In the genomic region with DNA sequence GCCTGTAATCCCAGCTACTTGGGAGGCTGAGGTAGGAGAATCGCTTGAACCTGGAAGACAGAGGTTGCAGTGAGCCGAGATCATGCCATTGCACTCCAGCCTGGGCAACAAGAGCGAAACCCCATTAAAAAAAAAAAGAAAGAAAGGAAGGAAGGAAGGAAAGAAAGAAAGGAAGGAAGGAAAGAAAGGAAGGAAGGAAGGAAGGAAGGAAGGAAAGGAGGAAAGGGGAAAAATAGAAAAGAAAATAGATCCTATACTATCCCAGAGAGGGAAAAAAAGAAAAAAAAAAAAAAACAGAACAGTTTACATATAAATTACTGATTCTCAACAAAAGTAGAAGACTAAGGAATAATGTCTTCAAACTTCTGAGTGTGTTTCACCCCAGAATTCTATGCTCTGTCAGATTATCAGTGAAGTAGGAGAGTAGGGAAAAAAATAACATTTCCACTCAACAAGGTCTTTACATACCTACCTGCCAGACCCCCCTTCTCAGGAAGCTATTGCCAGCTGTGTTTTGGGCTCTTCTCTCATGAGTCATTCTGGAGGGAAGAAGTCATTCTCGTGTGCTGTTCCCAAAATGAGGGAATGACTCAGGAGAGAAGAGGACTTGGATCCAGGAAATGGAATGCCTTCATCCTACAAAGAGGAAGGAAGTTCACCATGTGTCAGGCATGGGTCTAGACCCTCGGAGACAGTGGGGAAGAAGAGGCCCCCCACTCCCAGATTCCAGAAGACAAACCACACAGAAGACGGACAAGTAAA, we compare ENCODE assay signal across 14 cellular contexts. TPM values are rescaled to one million over a fixed set of nuclear protein-coding genes. Genes with fewer than 3 reads are reported as not detected.
DNase-seq lines count a peak whose midpoint lies in the region; ATAC-seq, FAIRE-seq and TF ChIP-seq lines count a peak whose summit lies in the region.
"Had no signal": no experiment of that assay in that cellular context is flagged by ENCODE, and none has a peak within 500 bp of the region (broad histone marks: within the 10 kb centered on the region; RNA-seq: fewer than 3 reads in every experiment).

No MANE protein-coding gene starts in this region.

- no peaks in the 10 kb centered on the region for H3K27me3 ChIP-seq in bronchial epithelial cell (ENCODE audit: control insufficient read depth, insufficient read depth, low read length)
- no peaks in the 10 kb centered on the region for H3K27me3 ChIP-seq in naive thymus-derived CD4-positive, alpha-beta T cell (ENCODE audit: control insufficient read depth in 2 of 2, insufficient read depth in 2 of 2, low read length in 2 of 2)

- H3K27me3 Mint-ChIP-seq in naive thymus-derived CD4-positive, alpha-beta T cell, result no peaks in the 10 kb centered on the region

- peaks cover 0 to 2% (median 0%) of the 10 kb centered on the region in 11 donors for H3K9me3 Mint-ChIP-seq in naive thymus-derived CD4-positive, alpha-beta T cell

- H3K27ac Mint-ChIP-seq in naive thymus-derived CD4-positive, alpha-beta T cell, result peak overlapping the region in 8 of 9 donors; percentile 80 to 98 (median 95)

- no peaks in the 10 kb centered on the region for H3K9me3 ChIP-seq in naive thymus-derived CD4-positive, alpha-beta T cell (ENCODE audit: control insufficient read depth in 2 of 3, low read length in 3 of 3)
- H3K9me3 ChIP-seq: lower lobe of right lung had no signal

- TF ChIP-seq CTCF in bronchial epithelial cell (IDR thresholded peaks at IDR 0.05; ENCODE audit: insufficient read depth, low read length, severe bottlenecking), result no peak

- peaks cover 33 to 82% (median 74%) of the 10 kb centered on the region in 7 donors for H3K4me1 Mint-ChIP-seq in naive thymus-derived CD4-positive, alpha-beta T cell

- no peak overlapping the region for H3K4me3 ChIP-seq in bronchial epithelial cell (ENCODE audit: low read depth, low read length)
- no peak overlapping the region for H3K4me3 ChIP-seq in naive thymus-derived CD4-positive, alpha-beta T cell (ENCODE audit: low read length)
- H3K4me3 ChIP-seq: lower lobe of right lung had no signal

- POLR2A ChIA-PET in naive thymus-derived CD4-positive, alpha-beta T cell (lab: Charles Lee), result interaction anchor here (10.5 kb wide), 1 partner anchor 16 kb away, joined by 110 read pairs; the partner anchor contains the start of gene RGS10

- FAIRE-seq in bronchial epithelial cell (lab: Jason Lieb, UNC), result no peak
- FAIRE-seq: endometrium had no signal

- no peak overlapping the region for H3K4me3 Mint-ChIP-seq in naive thymus-derived CD4-positive, alpha-beta T cell

- DNase-seq in DMS53 treated with DMSO at 0.1 percent for 48 hours (lab: John Stamatoyannopoulos, UW; ENCODE audit: unreplicated experiment), result peak; percentile 41
- peak; percentile 27 for DNase-seq in LoVo (ENCODE audit: low spot score)
- DNase-seq in bronchial epithelial cell (ENCODE audit: low read depth), result peak; percentile 84
- DNase-seq in naive thymus-derived CD4-positive, alpha-beta T cell, result no peak
- DNase-seq in AML-193 (lab: John Stamatoyannopoulos, UW), result no peak
- DNase-seq in activated effector memory CD4-positive, alpha-beta T cell treated with Interleukin-2 at 50 U/mL for 16 hours, result no peak
- DNase-seq: activated CD8-positive, alpha-beta memory T cell treated with anti-CD3 and anti-CD28 coated beads, Interleukin-2, amount 50 U/mL, for 48 hours; lower lobe of right lung; NCI-H1417 treated with DMSO at 0.1 percent for 48 hours; SHP77; substantia nigra had no signal

- H3K36me3 ChIP-seq in bronchial epithelial cell (ENCODE audit: control insufficient read depth, insufficient read depth, low read length), result peaks cover 5% of the 10 kb centered on the region
- H3K36me3 ChIP-seq in naive thymus-derived CD4-positive, alpha-beta T cell (ENCODE audit: control insufficient read depth in 2 of 3, insufficient read depth in 3 of 3, low read length in 3 of 3), result peaks cover 5 to 64% (median 29%) of the 10 kb centered on the region in 3 experiments

- CTCF ChIA-PET in naive thymus-derived CD4-positive, alpha-beta T cell (lab: Charles Lee), result interaction anchor here (0.7 to 1.6 kb wide), 2 partner anchors 18 to 37 kb away, joined by 3 to 4 read pairs; no protein-coding TSS in a partner anchor

- peaks cover 4 to 50% (median 27%) of the 10 kb centered on the region in 5 donors for H3K36me3 Mint-ChIP-seq in naive thymus-derived CD4-positive, alpha-beta T cell

- peak overlapping the region; percentile 32 for H3K27ac ChIP-seq in naive thymus-derived CD4-positive, alpha-beta T cell (ENCODE audit: low read depth, low read length)
- H3K27ac ChIP-seq: lower lobe of right lung had no signal

- intact Hi-C loops in naive thymus-derived CD4-positive, alpha-beta T cell (cut with micrococcal nuclease), result no loop called here

- peaks cover 21 to 45% of the 10 kb centered on the region in 2 donors for H3K4me1 ChIP-seq in naive thymus-derived CD4-positive, alpha-beta T cell (ENCODE audit: control insufficient read depth in 2 of 2, insufficient read depth in 2 of 2, low read length in 2 of 2)

- no peak for ATAC-seq in naive thymus-derived CD4-positive, alpha-beta T cell
- no peak for ATAC-seq in HG02623 (IDR thresholded peaks at IDR 0.05; ENCODE audit: unreplicated experiment)
- ATAC-seq in GM18520 (IDR thresholded peaks at IDR 0.05; ENCODE audit: unreplicated experiment), result no peak

RNA-seq across cellular contexts. Expression of gene RGS10, which starts 20.9 kb away (rescaled TPM):
- 23.9 and 35.5 TPM in 2 replicates for total RNA-seq in bronchial epithelial cell
- total RNA-seq in naive thymus-derived CD4-positive, alpha-beta T cell, result 100 to 1,000 TPM in 4 of 5 experiments, 10 to 100 TPM in 1; 89.5 to 206 (median 149) TPM
- polyA plus RNA-seq in naive thymus-derived CD4-positive, alpha-beta T cell, result 100 to 1,000 TPM; 407 to 462 TPM

Comparison
In these comparisons a context has a peak if more than half of its experiments do, and no peak if none do; other contexts are left out.
1. DNase-seq: peak in DMS53 treated with DMSO at 0.1 percent for 48 hours (single experiment), LoVo (single experiment) and bronchial epithelial cell (single experiment); none in naive thymus-derived CD4-positive, alpha-beta T cell (0 of 9), AML-193 (0 of 2) and activated effector memory CD4-positive, alpha-beta T cell treated with Interleukin-2 at 50 U/mL for 16 hours (single experiment).